Comparison of ENCODE assay signal across 12 cellular contexts in genomic region chr2:12819721-12820120, GRCh38.
DNase-seq lines count a peak whose midpoint lies in the region; ATAC-seq and TF ChIP-seq lines count a peak whose summit lies in the region.
"Had no signal": no experiment of that assay in that cellular context is flagged by ENCODE, and none has a peak within 500 bp of the region (broad histone marks: within the 10 kb centered on the region; RNA-seq: fewer than 3 reads in every experiment).

No MANE protein-coding gene starts in this region.

- no peaks in the 10 kb centered on the region for H3K9me3 ChIP-seq in right cardiac atrium (ENCODE audit: control insufficient read depth, low read length)
- no peaks in the 10 kb centered on the region for H3K9me3 ChIP-seq in BE2C

- no peaks in the 10 kb centered on the region for H3K27me3 Mint-ChIP-seq in mesothelial cell of epicardium (ENCODE audit: low read depth)

- H3K4me1 ChIP-seq in right cardiac atrium (ENCODE audit: control insufficient read depth, insufficient read depth, low read length) (peaks cover 18% of the 10 kb centered on the region), BE2C (peaks cover 9% of the 10 kb centered on the region)

- H3K27ac Mint-ChIP-seq in mesothelial cell of epicardium = peak overlapping the region; percentile 60
- H3K27ac Mint-ChIP-seq: activated B cell treated with CpG ODN at 0.5 μM for 24 hours; GM23338; stimulated activated naive CD8-positive, alpha-beta T cell treated with anti-CD3 and anti-CD28 coated beads, Interleukin-15, Interleukin-2, amounts not matched to agents 100 ng/mL and 50 ng/mL, for 24 hours had no signal

- H3K36me3 ChIP-seq in BE2C = no peaks in the 10 kb centered on the region

- peak; percentile 9 to 12 for ATAC-seq in right cardiac atrium
- ATAC-seq in left cardiac atrium = no peak
- ATAC-seq in GM19328 (IDR thresholded peaks at IDR 0.05; ENCODE audit: unreplicated experiment) = no peak
- ATAC-seq: GM23338 had no signal

- 22% methylated on average over 3 of the region's 3 CpGs for WGBS in right cardiac atrium

- no peak for TF ChIP-seq CTCF in mesothelial cell of epicardium (IDR thresholded peaks at IDR 0.05; ENCODE audit: unreplicated experiment)
- no peak for TF ChIP-seq CTCF in BE2C (IDR thresholded peaks at IDR 0.05; ENCODE audit: low read depth, low read length)

- H3K27me3 ChIP-seq in right cardiac atrium (ENCODE audit: control insufficient read depth, insufficient read depth) (no peaks in the 10 kb centered on the region), BE2C (no peaks in the 10 kb centered on the region)

- peaks cover 24% of the 10 kb centered on the region for H3K4me1 Mint-ChIP-seq in mesothelial cell of epicardium

- H3K4me3 ChIP-seq in right cardiac atrium (ENCODE audit: low read length) (no peak overlapping the region), BE2C (ENCODE audit: low read depth, low read length) (no peak overlapping the region)
- H3K4me3 ChIP-seq: GM23338 had no signal

- intact Hi-C loops in right cardiac atrium (cut with DNase I) = loop anchor here in 2 of 4 donors (10.0 kb wide), 3 partner anchors 85 to 105 kb away; no protein-coding TSS in a partner anchor
- intact Hi-C loops in left cardiac atrium (cut with DNase I) = loop anchor here in 1 of 2 donors (5.0 kb wide), 1 partner anchor 87 kb away; no protein-coding TSS in a partner anchor

- H3K27ac ChIP-seq in right cardiac atrium (ENCODE audit: low read length) = no peak overlapping the region

- H3K9me3 Mint-ChIP-seq in mesothelial cell of epicardium = no peaks in the 10 kb centered on the region
- H3K9me3 Mint-ChIP-seq: activated B cell treated with CpG ODN at 0.5 μM for 24 hours; GM23338; stimulated activated naive CD8-positive, alpha-beta T cell treated with anti-CD3 and anti-CD28 coated beads, Interleukin-15, Interleukin-2, amounts not matched to agents 100 ng/mL and 50 ng/mL, for 24 hours had no signal

- H3K4me3 Mint-ChIP-seq in mesothelial cell of epicardium = no peak overlapping the region
- H3K4me3 Mint-ChIP-seq: activated B cell treated with CpG ODN at 0.5 μM for 24 hours; GM23338; stimulated activated naive CD8-positive, alpha-beta T cell treated with anti-CD3 and anti-CD28 coated beads, Interleukin-15, Interleukin-2, amounts not matched to agents 100 ng/mL and 50 ng/mL, for 24 hours had no signal

- H3K36me3 Mint-ChIP-seq in mesothelial cell of epicardium = no peaks in the 10 kb centered on the region

- DNase-seq in right cardiac atrium (no peak), left cardiac atrium (no peak), astrocyte of the hippocampus (ENCODE audit: low read depth, low spot score) (peak; percentile 88), mesothelial cell of epicardium (ENCODE audit: low spot score in 2 of 2, unreplicated experiment in 2 of 2) (no peak), BE2C (no peak), superior temporal gyrus (ENCODE audit: extremely low spot score) (no peak), nucleus accumbens (lab: John Stamatoyannopoulos, UW) (no peak)
- DNase-seq: activated B cell treated with CpG ODN at 0.5 μM for 24 hours, NCI-H2171 had no signal

Comparison
In these comparisons a context has a peak if more than half of its experiments do, and no peak if none do; other contexts are left out.
1. ATAC-seq: peak in right cardiac atrium (2 of 2); none in left cardiac atrium (0 of 2) and GM19328 (single experiment).